Comparison of ENCODE assay signal across 11 cellular contexts in genomic region chr6:18359237-18359885, GRCh38. TPM values are rescaled to one million over a fixed set of nuclear protein-coding genes. Genes with fewer than 3 reads are reported as not detected.
DNase-seq lines count a peak whose midpoint lies in the region; ATAC-seq lines count a peak whose summit lies in the region.
"Had no signal": no experiment of that assay in that cellular context is flagged by ENCODE, and none has a peak within 500 bp of the region (broad histone marks: within the 10 kb centered on the region; RNA-seq: fewer than 3 reads in every experiment).

No MANE protein-coding gene starts in this region.

- no peak overlapping the region for H3K27ac Mint-ChIP-seq in naive B cell
- H3K27ac Mint-ChIP-seq: activated naive CD8-positive, alpha-beta T cell had no signal

- H3K9me3 Mint-ChIP-seq in naive B cell: peaks cover 5 to 22% (median 20%) of the 10 kb centered on the region in 7 donors

- peaks cover 7 to 8% of the 10 kb centered on the region in 2 donors for H3K36me3 Mint-ChIP-seq in naive B cell

- DNase-seq in naive B cell (peak; percentile 19), OCI-M2 (lab: John Stamatoyannopoulos, UW; ENCODE audit: unreplicated experiment) (no peak), OCI-M1 (lab: John Stamatoyannopoulos, UW) (no peak)
- DNase-seq in activated effector memory CD4-positive, alpha-beta T cell treated with Interleukin-2 at 50 U/mL for 16 hours: no peak
- DNase-seq: left cardiac atrium, NCI-H345 had no signal

- ATAC-seq in GM18868 (IDR thresholded peaks at IDR 0.05; ENCODE audit: unreplicated experiment): peak; percentile 96
- peak; percentile 99 for ATAC-seq in GM21723 (IDR thresholded peaks at IDR 0.05; ENCODE audit: unreplicated experiment)
- peak; percentile 92 for ATAC-seq in HG03469 (IDR thresholded peaks at IDR 0.05; ENCODE audit: unreplicated experiment)
- peak; percentile 81 to 82 for ATAC-seq in naive B cell (ENCODE audit: low read depth in 2 of 2)
- no peak for ATAC-seq in esophagus mucosa

- peaks cover 28 to 39% (median 37%) of the 10 kb centered on the region in 3 donors for H3K4me1 Mint-ChIP-seq in naive B cell

- no peaks in the 10 kb centered on the region for H3K27me3 Mint-ChIP-seq in naive B cell

- peak overlapping the region in 6 of 8 donors; percentile 66 to 85 (median 74) for H3K4me3 Mint-ChIP-seq in naive B cell
- H3K4me3 Mint-ChIP-seq: activated naive CD8-positive, alpha-beta T cell had no signal

RNA-seq across cellular contexts. Expression of gene RNF144B, which starts 27.8 kb away (rescaled TPM):
- polyA plus RNA-seq in naive B cell (ENCODE audit: low read depth in 6 of 6): 10 to 100 TPM in 2 of 6 donors, 1 to 10 TPM in 4; 3.4 to 17.4 (median 8.9) TPM
- 21.6 TPM for total RNA-seq in esophagus mucosa
